27 cellular contexts compared by ENCODE assay signal in genomic region chr2:199779589-199779988, GRCh38.
"Had no signal": no experiment of that assay in that cellular context is flagged by ENCODE, and none has a peak within 500 bp of the region (broad histone marks: within the 10 kb centered on the region; RNA-seq: fewer than 3 reads in every experiment).

No MANE protein-coding gene starts in this region.

- FAIRE-seq: colon, endothelial cell of umbilical vein, islet of Langerhans, keratinocyte had no signal

- H3K4me3 ChIP-seq: coronary artery, dorsolateral prefrontal cortex, esophagus squamous epithelium, gastrocnemius medialis, heart right ventricle, left lung, lower lobe of right lung, mucosa of descending colon had no signal

- H3K27ac ChIP-seq: coronary artery, dorsolateral prefrontal cortex, epithelial cell of prostate, esophagus squamous epithelium, gastrocnemius medialis, heart right ventricle, left lung, lower lobe of right lung had no signal

- ATAC-seq: esophagus mucosa, gastrocnemius medialis, heart right ventricle, left cardiac atrium, left lung, left ventricle myocardium superior, lower lobe of right lung, mucosa of descending colon had no signal

- DNase-seq: dermis blood vessel endothelial cell; dorsolateral prefrontal cortex; effector CD4-positive, alpha-beta T cell; effector memory CD4-positive, alpha-beta T cell; erythroblast; esophagus squamous epithelium; foreskin fibroblast; foreskin melanocyte; gastrocnemius medialis; glutamatergic neuron; head of caudate nucleus; heart right ventricle; hippocampal formation; left cardiac atrium; left lung; left ventricle myocardium superior; lower lobe of right lung; mesenchymal stem cell; mucosa of descending colon; naive B cell had no signal

- H3K36me3 ChIP-seq: esophagus squamous epithelium, gastrocnemius medialis, heart right ventricle, left lung, lower lobe of right lung had no signal

- H3K4me1 ChIP-seq: esophagus squamous epithelium, gastrocnemius medialis, heart right ventricle, left lung, lower lobe of right lung had no signal

- H3K27me3 ChIP-seq: dorsolateral prefrontal cortex, esophagus squamous epithelium, gastrocnemius medialis, heart right ventricle, left lung had no signal

- H3K9me3 ChIP-seq: esophagus squamous epithelium, gastrocnemius medialis, left lung, lower lobe of right lung, mucosa of descending colon had no signal
